Comparison of ENCODE assay signal across 2 cellular contexts in genomic region chr21:33268392-33268735, GRCh38.
TF ChIP-seq lines count a peak whose summit lies in the region.

No MANE protein-coding gene starts in this region.

TF ChIP-seq in liver, 16 proteins besides CTCF, POLR2A, EP300 and RAD21:
- TF ChIP-seq SP1 (IDR thresholded peaks at IDR 0.05), result no peak
- TF ChIP-seq JUND (IDR thresholded peaks at IDR 0.05), result no peak
- TF ChIP-seq FOXA1 (IDR thresholded peaks at IDR 0.05), result no peak
- TF ChIP-seq EGR1 (IDR thresholded peaks at IDR 0.05; ENCODE audit: low read depth in 2 of 2), result no peak
- no peak for TF ChIP-seq FOXA2 (IDR thresholded peaks at IDR 0.05)
- no peak for TF ChIP-seq MAX (IDR thresholded peaks at IDR 0.05)
- TF ChIP-seq GABPA (IDR thresholded peaks at IDR 0.05 in 1 of 2, conservative IDR thresholded peaks at IDR 0.05 in 1 of 2), result no peak
- TF ChIP-seq ATF3 (IDR thresholded peaks at IDR 0.05), result no peak

TF ChIP-seq in HepG2, 621 proteins besides CTCF, POLR2A, EP300 and RAD21:
- no peak for TF ChIP-seq IKZF5 (CRISPR knock-in tag; IDR thresholded peaks at IDR 0.05)
- TF ChIP-seq NR2F1 (CRISPR knock-in tag; IDR thresholded peaks at IDR 0.05), result no peak
